ENCODE assay signal across 22 cellular contexts in genomic region chr6:107509506-107509905, GRCh38. TPM values are rescaled to one million over a fixed set of nuclear protein-coding genes. Genes with fewer than 3 reads are reported as not detected.
A peak's percentile ranks its signal among the peaks of the same experiment; 100 is the strongest.
DNase-seq lines count a peak whose midpoint lies in the region; ATAC-seq and TF ChIP-seq lines count a peak whose summit lies in the region.
"Had no signal": no experiment of that assay in that cellular context is flagged by ENCODE, and none has a peak within 500 bp of the region (broad histone marks: within the 10 kb centered on the region; RNA-seq: fewer than 3 reads in every experiment).

No MANE protein-coding gene starts in this region.

- H3K27me3 Mint-ChIP-seq in brain: no peaks in the 10 kb centered on the region

- DNase-seq in NCI-H2196 (lab: John Stamatoyannopoulos, UW; ENCODE audit: unreplicated experiment): peak; percentile 44
- no peak for DNase-seq in left lung
- DNase-seq in caudate nucleus (lab: John Stamatoyannopoulos, UW): no peak
- DNase-seq in KG1 (lab: John Stamatoyannopoulos, UW): no peak
- DNase-seq: activated CD8-positive, alpha-beta T cell treated with anti-CD3 and anti-CD28 coated beads, Interleukin-2, amount 10 ng/mL, durations not matched to agents 7 days and 5 days; activated naive CD8-positive, alpha-beta T cell treated with anti-CD3 and anti-CD28 coated beads, Interleukin-2, amount 10 ng/mL, durations not matched to agents 7 days and 5 days; activated T-cell treated with anti-CD3 and anti-CD28 coated beads, Interleukin-2, amount 50 U/mL, for 72 hours; CD4-positive, CD25-positive, alpha-beta regulatory T cell; cerebellar nuclear complex; foreskin melanocyte; HCEC 1CT; naive thymus-derived CD8-positive, alpha-beta T cell; NCI-H146; NCI-H2227 treated with DMSO at 0.1 percent for 48 hours; psoas muscle; stimulated activated naive CD4-positive, alpha-beta T cell treated with Interleukin-2 at 50 U/mL for 16 hours; T-helper 1 cell had no signal

- ATAC-seq in left lung (peak; percentile 66), GM18511 (IDR thresholded peaks at IDR 0.05; ENCODE audit: unreplicated experiment) (no peak), GM21825 (IDR thresholded peaks at IDR 0.05; ENCODE audit: unreplicated experiment) (no peak)
- ATAC-seq: activated CD8-positive, alpha-beta T cell treated with anti-CD3 and anti-CD28 coated beads, Interleukin-2, amount 10 ng/mL, durations not matched to agents 7 days and 5 days; activated T-cell treated with anti-CD3 and anti-CD28 coated beads, Interleukin-2, amount 50 U/mL, for 72 hours; naive thymus-derived CD8-positive, alpha-beta T cell had no signal

- TF ChIP-seq CTCF in 22Rv1 (IDR thresholded peaks at IDR 0.05) (no peak), brain (conservative IDR thresholded peaks at IDR 0.05) (no peak), left lung (IDR thresholded peaks at IDR 0.05) (no peak)

- no peak overlapping the region for H3K4me3 ChIP-seq in left lung
- H3K4me3 ChIP-seq: lung, psoas muscle had no signal

- H3K27ac Mint-ChIP-seq in brain: peak overlapping the region in 4 of 5 experiments; percentile 19 to 83 (median 48)
- H3K27ac Mint-ChIP-seq: activated CD8-positive, alpha-beta T cell treated with anti-CD3 and anti-CD28 coated beads, Interleukin-2, amount 10 ng/mL, durations not matched to agents 7 days and 5 days; activated naive CD8-positive, alpha-beta T cell treated with anti-CD3 and anti-CD28 coated beads, Interleukin-2, amount 10 ng/mL, durations not matched to agents 7 days and 5 days; activated T-cell treated with anti-CD3 and anti-CD28 coated beads, Interleukin-2, amount 50 U/mL, for 72 hours; naive thymus-derived CD8-positive, alpha-beta T cell had no signal

- peaks cover 5 to 15% (median 8%) of the 10 kb centered on the region in 5 experiments for H3K9me3 Mint-ChIP-seq in brain

- no peak overlapping the region for H3K4me3 Mint-ChIP-seq in brain
- H3K4me3 Mint-ChIP-seq: activated CD8-positive, alpha-beta T cell treated with anti-CD3 and anti-CD28 coated beads, Interleukin-2, amount 10 ng/mL, durations not matched to agents 7 days and 5 days; activated naive CD8-positive, alpha-beta T cell treated with anti-CD3 and anti-CD28 coated beads, Interleukin-2, amount 10 ng/mL, durations not matched to agents 7 days and 5 days; activated T-cell treated with anti-CD3 and anti-CD28 coated beads, Interleukin-2, amount 50 U/mL, for 72 hours; CD4-positive, CD25-positive, alpha-beta regulatory T cell; naive thymus-derived CD8-positive, alpha-beta T cell had no signal

- H3K27me3 ChIP-seq in left lung: no peaks in the 10 kb centered on the region

- intact Hi-C loops in left lung (cut with DNase I): no loop called here

- H3K36me3 ChIP-seq in left lung: no peaks in the 10 kb centered on the region

- no peaks in the 10 kb centered on the region for H3K4me1 ChIP-seq in left lung

- peak overlapping the region; percentile 43 for H3K27ac ChIP-seq in 22Rv1
- H3K27ac ChIP-seq in left lung: no peak overlapping the region
- no peak overlapping the region for H3K27ac ChIP-seq in caudate nucleus (ENCODE audit: low read depth, low read length)

- peaks cover 40% of the 10 kb centered on the region for H3K4me1 Mint-ChIP-seq in brain
- H3K4me1 Mint-ChIP-seq: CD4-positive, CD25-positive, alpha-beta regulatory T cell; naive thymus-derived CD8-positive, alpha-beta T cell had no signal

- no peaks in the 10 kb centered on the region for H3K9me3 ChIP-seq in left lung
- H3K9me3 ChIP-seq: psoas muscle had no signal

- H3K36me3 Mint-ChIP-seq in brain: peaks cover 74% of the 10 kb centered on the region
- H3K36me3 Mint-ChIP-seq: activated naive CD8-positive, alpha-beta T cell treated with anti-CD3 and anti-CD28 coated beads, Interleukin-2, amount 10 ng/mL, durations not matched to agents 7 days and 5 days; CD4-positive, CD25-positive, alpha-beta regulatory T cell had no signal

RNA-seq across cellular contexts. Expression of gene SOBP, which starts 19.6 kb away (rescaled TPM):
- 27.2 TPM for polyA plus RNA-seq in brain (ENCODE audit: insufficient read depth, low read depth, low replicate concordance)
- total RNA-seq in left lung: 10 to 100 TPM in 1 of 2 donors, 1 to 10 TPM in 1; 6.5 to 11.1 TPM
- total RNA-seq: CD4-positive, CD25-positive, alpha-beta regulatory T cell had no signal

RNA-seq across cellular contexts. Expression of gene PDSS2, which starts 50.1 kb away (rescaled TPM):
- polyA plus RNA-seq in brain (ENCODE audit: insufficient read depth, low read depth, low replicate concordance): 15.3 TPM
- total RNA-seq in left lung: 10 to 100 TPM; 19.2 to 20.6 TPM
